ENCODE assay signal across 16 cellular contexts in genomic region chr7:128188396-128189230, GRCh38. TPM values are rescaled to one million over a fixed set of nuclear protein-coding genes. Genes with fewer than 3 reads are reported as not detected.
"Had no signal": no experiment of that assay in that cellular context is flagged by ENCODE, and none has a peak within 500 bp of the region (broad histone marks: within the 10 kb centered on the region; RNA-seq: fewer than 3 reads in every experiment).

No MANE protein-coding gene starts in this region.

- H3K27ac ChIP-seq: coronary artery, foreskin keratinocyte, parathyroid adenoma, skin epidermis had no signal

- H3K9ac ChIP-seq: parathyroid adenoma had no signal

- ATAC-seq: activated CD8-positive, alpha-beta T cell treated with anti-CD3 and anti-CD28 coated beads for 36 hours; activated T-helper 17 cell treated with anti-CD3 and anti-CD28 coated beads, Interleukin-2, amount 50 U/mL, for 72 hours; foreskin keratinocyte had no signal

- H3K36me3 Mint-ChIP-seq: activated naive CD4-positive, alpha-beta T cell treated with anti-CD3 and anti-CD28 coated beads, Interleukin-2, amount 50 U/mL, for 24 hours had no signal

- H3K27ac Mint-ChIP-seq: activated B cell treated with CpG ODN at 0.5 μM for 24 hours; activated CD8-positive, alpha-beta T cell treated with anti-CD3 and anti-CD28 coated beads for 36 hours; activated naive CD4-positive, alpha-beta T cell treated with anti-CD3 and anti-CD28 coated beads, Interleukin-2, amount 50 U/mL, for 24 hours; activated T-helper 17 cell treated with anti-CD3 and anti-CD28 coated beads, Interleukin-2, amount 50 U/mL, for 72 hours had no signal

- H3K4me1 ChIP-seq: foreskin keratinocyte, parathyroid adenoma had no signal

- H3K4me3 Mint-ChIP-seq: activated B cell treated with CpG ODN at 0.5 μM for 24 hours; activated CD8-positive, alpha-beta T cell treated with anti-CD3 and anti-CD28 coated beads for 36 hours; activated naive CD4-positive, alpha-beta T cell treated with anti-CD3 and anti-CD28 coated beads, Interleukin-2, amount 50 U/mL, for 24 hours; activated T-helper 17 cell treated with anti-CD3 and anti-CD28 coated beads, Interleukin-2, amount 50 U/mL, for 72 hours; neural crest cell had no signal

- H3K4me1 Mint-ChIP-seq: activated naive CD4-positive, alpha-beta T cell treated with anti-CD3 and anti-CD28 coated beads, Interleukin-2, amount 50 U/mL, for 24 hours; activated T-helper 17 cell treated with anti-CD3 and anti-CD28 coated beads, Interleukin-2, amount 50 U/mL, for 72 hours; neural crest cell had no signal

- DNase-seq: activated B cell treated with CpG ODN at 0.5 μM for 24 hours; activated CD4-positive, alpha-beta T cell treated with anti-CD3 and anti-CD28 coated beads for 48 hours; activated CD8-positive, alpha-beta T cell treated with anti-CD3 and anti-CD28 coated beads for 36 hours; effector memory CD4-positive, alpha-beta T cell; foreskin keratinocyte; mesendoderm; stimulated activated CD4-positive, alpha-beta T cell treated with anti-CD3 and anti-CD28 coated beads, Interleukin-4, amount 100 ng/mL, for 24 hours; stimulated activated naive CD4-positive, alpha-beta T cell; T-helper 2 cell; trophoblast cell had no signal

- H3K4me3 ChIP-seq: coronary artery, skin epidermis had no signal

RNA-seq across cellular contexts. Expression of gene LEP, which starts 52.5 kb away (rescaled TPM):
- total RNA-seq: activated B cell treated with CpG ODN at 0.5 μM for 24 hours; activated CD8-positive, alpha-beta T cell treated with anti-CD3 and anti-CD28 coated beads for 36 hours; activated T-helper 17 cell treated with anti-CD3 and anti-CD28 coated beads, Interleukin-2, amount 50 U/mL, for 72 hours; foreskin keratinocyte; neural crest cell had no signal
